In genomic region chr2:219177594-219178376, GRCh38 we compare ENCODE assay signal across 1 cellular context.
TF ChIP-seq lines count a peak whose summit lies in the region.

A gene with protein sequence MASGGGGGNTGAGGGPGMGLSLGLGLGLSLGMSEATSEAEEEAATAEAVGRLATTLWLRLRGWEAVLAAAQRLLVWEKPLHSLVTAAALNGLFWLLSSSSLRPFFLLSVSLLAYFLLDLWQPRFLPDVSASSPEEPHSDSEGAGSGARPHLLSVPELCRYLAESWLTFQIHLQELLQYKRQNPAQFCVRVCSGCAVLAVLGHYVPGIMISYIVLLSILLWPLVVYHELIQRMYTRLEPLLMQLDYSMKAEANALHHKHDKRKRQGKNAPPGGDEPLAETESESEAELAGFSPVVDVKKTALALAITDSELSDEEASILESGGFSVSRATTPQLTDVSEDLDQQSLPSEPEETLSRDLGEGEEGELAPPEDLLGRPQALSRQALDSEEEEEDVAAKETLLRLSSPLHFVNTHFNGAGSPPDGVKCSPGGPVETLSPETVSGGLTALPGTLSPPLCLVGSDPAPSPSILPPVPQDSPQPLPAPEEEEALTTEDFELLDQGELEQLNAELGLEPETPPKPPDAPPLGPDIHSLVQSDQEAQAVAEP (plus strand): TSS chr2:219178275. CDS start chr2:219178353, 78 bp downstream.

TF ChIP-seq in K562, 482 proteins besides CTCF, POLR2A, EP300 and RAD21 (continued from another document and continues in another):
- TF ChIP-seq, protein P1, sequence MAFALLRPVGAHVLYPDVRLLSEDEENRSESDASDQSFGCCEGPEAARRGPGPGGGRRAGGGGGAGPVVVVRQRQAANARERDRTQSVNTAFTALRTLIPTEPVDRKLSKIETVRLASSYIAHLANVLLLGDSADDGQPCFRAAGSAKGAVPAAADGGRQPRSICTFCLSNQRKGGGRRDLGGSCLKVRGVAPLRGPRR (CRISPR knock-in tag; IDR thresholded peaks at IDR 0.05): no peak
- TF ChIP-seq RBM15 (IDR thresholded peaks at IDR 0.05; ENCODE audit: insufficient read depth, low read length) (no peak), ZNF274 (IDR thresholded peaks at IDR 0.05; ENCODE audit: borderline replicate concordance, low read depth, low read length) (no peak), DPF2 (IDR thresholded peaks at IDR 0.05) (0 out of 2 replicates have a peak, but pooled peaks have one; percentile 59), ESRRA (IDR thresholded peaks at IDR 0.05; ENCODE audit: borderline replicate concordance, low read depth) (0 out of 2 replicates have a peak, but pooled peaks have one; percentile 41), ZNF431 (CRISPR knock-in tag; IDR thresholded peaks at IDR 0.05) (no peak), BHLHE40 (IDR thresholded peaks at IDR 0.05; ENCODE audit: low read length) (peak; percentile 95), CXXC5 (CRISPR knock-in tag; IDR thresholded peaks at IDR 0.05) (peak; percentile 94), NR1H2 (CRISPR knock-in tag; IDR thresholded peaks at IDR 0.05) (no peak), RHOXF2B (CRISPR knock-in tag; conservative IDR thresholded peaks at IDR 0.05) (no peak), CHCHD3 (CRISPR knock-in tag; IDR thresholded peaks at IDR 0.05) (no peak), PCBP2 (IDR thresholded peaks at IDR 0.05; ENCODE audit: low read depth, low read length, poor library complexity, severe bottlenecking) (no peak), CEBPZ (IDR thresholded peaks at IDR 0.05; ENCODE audit: borderline replicate concordance, low read depth, low read length) (no peak), NUFIP1 (IDR thresholded peaks at IDR 0.05; ENCODE audit: partially characterized antibody) (no peak), SRSF7 (optimal IDR thresholded peaks at IDR 0.05; ENCODE audit: low read depth, low read length) (no peak), ATF4 (CRISPR knock-in tag; IDR thresholded peaks at IDR 0.05) (peak; percentile 61), ZC3H8 (IDR thresholded peaks at IDR 0.05) (no peak), SMARCE1 (IDR thresholded peaks at IDR 0.05) (peak; percentile 54; the same call in 1 of the 2 replicates), BRCA1 (IDR thresholded peaks at IDR 0.05) (no peak), BRCA1 (CRISPR knock-in tag; IDR thresholded peaks at IDR 0.05) (no peak), DLX4 (CRISPR knock-in tag; IDR thresholded peaks at IDR 0.05) (no peak), RBM34 (IDR thresholded peaks at IDR 0.05; ENCODE audit: borderline replicate concordance, insufficient read depth, low read length) (no peak), ZNF354B (CRISPR knock-in tag; IDR thresholded peaks at IDR 0.05) (no peak), PRMT5 (CRISPR knock-in tag; IDR thresholded peaks at IDR 0.05) (no peak), CCNT2 (IDR thresholded peaks at IDR 0.05; ENCODE audit: borderline replicate concordance, extremely low read depth, insufficient read length, low read depth, low read length) (peak; percentile 90), PML (IDR thresholded peaks at IDR 0.05; ENCODE audit: low read length) (no peak), IRF2 (CRISPR knock-in tag; IDR thresholded peaks at IDR 0.05) (no peak), NR2C1 (IDR thresholded peaks at IDR 0.05) (no peak), NR2C1 (tag; IDR thresholded peaks at IDR 0.05) (no peak), RFX7 (CRISPR knock-in tag; IDR thresholded peaks at IDR 0.05) (no peak), TCF7L2 (IDR thresholded peaks at IDR 0.05; ENCODE audit: low read depth, low read length) (no peak), GATAD2B (IDR thresholded peaks at IDR 0.05; ENCODE audit: borderline replicate concordance) (peak; percentile 23; the same call in 1 of the 2 replicates), GTF2A2 (tag; IDR thresholded peaks at IDR 0.05) (no peak), ESRRB (CRISPR knock-in tag; IDR thresholded peaks at IDR 0.05; ENCODE audit: borderline replicate concordance) (no peak), GMEB1 (CRISPR knock-in tag; IDR thresholded peaks at IDR 0.05) (peak; percentile 74), NCOA4 (IDR thresholded peaks at IDR 0.05; ENCODE audit: partially characterized antibody) (no peak), E2F6 (IDR thresholded peaks at IDR 0.05; ENCODE audit: borderline replicate concordance in 1 of 2, extremely low read depth in 1 of 2, insufficient read depth in 1 of 2, insufficient read length in 1 of 2, low read depth in 1 of 2, low read length in 1 of 2, poor library complexity in 1 of 2, severe bottlenecking in 1 of 2) (peak; percentile 38 to 67), KDM4B (IDR thresholded peaks at IDR 0.05; ENCODE audit: borderline replicate concordance in 2 of 2, low read depth in 1 of 2) (no peak), RBM17 (IDR thresholded peaks at IDR 0.05; ENCODE audit: borderline replicate concordance, low read depth, low read length) (no peak), MTA2 (IDR thresholded peaks at IDR 0.05; ENCODE audit: low read depth) (no peak), RAD51 (IDR thresholded peaks at IDR 0.05; ENCODE audit: borderline replicate concordance, low read depth) (peak; percentile 99), CGGBP1 (CRISPR knock-in tag; IDR thresholded peaks at IDR 0.05) (no peak), TBP (optimal IDR thresholded peaks at IDR 0.05; ENCODE audit: low read depth, low read length) (peak; percentile 41), ZNF143 (CRISPR knock-in tag; IDR thresholded peaks at IDR 0.05) (no peak), STAG1 (CRISPR knock-in tag; IDR thresholded peaks at IDR 0.05; ENCODE audit: borderline replicate concordance) (no peak), ZBTB34 (CRISPR knock-in tag; IDR thresholded peaks at IDR 0.05) (no peak), HCFC1 (IDR thresholded peaks at IDR 0.05; ENCODE audit: low read depth, low read length) (peak; percentile 41), NCOA2 (IDR thresholded peaks at IDR 0.05; ENCODE audit: partially characterized antibody in 2 of 2) (no peak)
- TF ChIP-seq, protein P2, sequence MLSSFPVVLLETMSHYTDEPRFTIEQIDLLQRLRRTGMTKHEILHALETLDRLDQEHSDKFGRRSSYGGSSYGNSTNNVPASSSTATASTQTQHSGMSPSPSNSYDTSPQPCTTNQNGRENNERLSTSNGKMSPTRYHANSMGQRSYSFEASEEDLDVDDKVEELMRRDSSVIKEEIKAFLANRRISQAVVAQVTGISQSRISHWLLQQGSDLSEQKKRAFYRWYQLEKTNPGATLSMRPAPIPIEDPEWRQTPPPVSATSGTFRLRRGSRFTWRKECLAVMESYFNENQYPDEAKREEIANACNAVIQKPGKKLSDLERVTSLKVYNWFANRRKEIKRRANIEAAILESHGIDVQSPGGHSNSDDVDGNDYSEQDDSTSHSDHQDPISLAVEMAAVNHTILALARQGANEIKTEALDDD (IDR thresholded peaks at IDR 0.05): no peak
- TF ChIP-seq, protein P3, sequence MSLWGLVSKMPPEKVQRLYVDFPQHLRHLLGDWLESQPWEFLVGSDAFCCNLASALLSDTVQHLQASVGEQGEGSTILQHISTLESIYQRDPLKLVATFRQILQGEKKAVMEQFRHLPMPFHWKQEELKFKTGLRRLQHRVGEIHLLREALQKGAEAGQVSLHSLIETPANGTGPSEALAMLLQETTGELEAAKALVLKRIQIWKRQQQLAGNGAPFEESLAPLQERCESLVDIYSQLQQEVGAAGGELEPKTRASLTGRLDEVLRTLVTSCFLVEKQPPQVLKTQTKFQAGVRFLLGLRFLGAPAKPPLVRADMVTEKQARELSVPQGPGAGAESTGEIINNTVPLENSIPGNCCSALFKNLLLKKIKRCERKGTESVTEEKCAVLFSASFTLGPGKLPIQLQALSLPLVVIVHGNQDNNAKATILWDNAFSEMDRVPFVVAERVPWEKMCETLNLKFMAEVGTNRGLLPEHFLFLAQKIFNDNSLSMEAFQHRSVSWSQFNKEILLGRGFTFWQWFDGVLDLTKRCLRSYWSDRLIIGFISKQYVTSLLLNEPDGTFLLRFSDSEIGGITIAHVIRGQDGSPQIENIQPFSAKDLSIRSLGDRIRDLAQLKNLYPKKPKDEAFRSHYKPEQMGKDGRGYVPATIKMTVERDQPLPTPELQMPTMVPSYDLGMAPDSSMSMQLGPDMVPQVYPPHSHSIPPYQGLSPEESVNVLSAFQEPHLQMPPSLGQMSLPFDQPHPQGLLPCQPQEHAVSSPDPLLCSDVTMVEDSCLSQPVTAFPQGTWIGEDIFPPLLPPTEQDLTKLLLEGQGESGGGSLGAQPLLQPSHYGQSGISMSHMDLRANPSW (CRISPR knock-in tag; IDR thresholded peaks at IDR 0.05): no peak
- TF ChIP-seq, protein P4, sequence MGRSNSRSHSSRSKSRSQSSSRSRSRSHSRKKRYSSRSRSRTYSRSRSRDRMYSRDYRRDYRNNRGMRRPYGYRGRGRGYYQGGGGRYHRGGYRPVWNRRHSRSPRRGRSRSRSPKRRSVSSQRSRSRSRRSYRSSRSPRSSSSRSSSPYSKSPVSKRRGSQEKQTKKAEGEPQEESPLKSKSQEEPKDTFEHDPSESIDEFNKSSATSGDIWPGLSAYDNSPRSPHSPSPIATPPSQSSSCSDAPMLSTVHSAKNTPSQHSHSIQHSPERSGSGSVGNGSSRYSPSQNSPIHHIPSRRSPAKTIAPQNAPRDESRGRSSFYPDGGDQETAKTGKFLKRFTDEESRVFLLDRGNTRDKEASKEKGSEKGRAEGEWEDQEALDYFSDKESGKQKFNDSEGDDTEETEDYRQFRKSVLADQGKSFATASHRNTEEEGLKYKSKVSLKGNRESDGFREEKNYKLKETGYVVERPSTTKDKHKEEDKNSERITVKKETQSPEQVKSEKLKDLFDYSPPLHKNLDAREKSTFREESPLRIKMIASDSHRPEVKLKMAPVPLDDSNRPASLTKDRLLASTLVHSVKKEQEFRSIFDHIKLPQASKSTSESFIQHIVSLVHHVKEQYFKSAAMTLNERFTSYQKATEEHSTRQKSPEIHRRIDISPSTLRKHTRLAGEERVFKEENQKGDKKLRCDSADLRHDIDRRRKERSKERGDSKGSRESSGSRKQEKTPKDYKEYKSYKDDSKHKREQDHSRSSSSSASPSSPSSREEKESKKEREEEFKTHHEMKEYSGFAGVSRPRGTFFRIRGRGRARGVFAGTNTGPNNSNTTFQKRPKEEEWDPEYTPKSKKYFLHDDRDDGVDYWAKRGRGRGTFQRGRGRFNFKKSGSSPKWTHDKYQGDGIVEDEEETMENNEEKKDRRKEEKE (IDR thresholded peaks at IDR 0.05; ENCODE audit: borderline replicate concordance in 1 of 2, control insufficient read depth in 1 of 2, low read depth in 2 of 2, low read length in 1 of 2): no peak
